ENCODE assay signal across 8 cellular contexts in the genomic region with DNA sequence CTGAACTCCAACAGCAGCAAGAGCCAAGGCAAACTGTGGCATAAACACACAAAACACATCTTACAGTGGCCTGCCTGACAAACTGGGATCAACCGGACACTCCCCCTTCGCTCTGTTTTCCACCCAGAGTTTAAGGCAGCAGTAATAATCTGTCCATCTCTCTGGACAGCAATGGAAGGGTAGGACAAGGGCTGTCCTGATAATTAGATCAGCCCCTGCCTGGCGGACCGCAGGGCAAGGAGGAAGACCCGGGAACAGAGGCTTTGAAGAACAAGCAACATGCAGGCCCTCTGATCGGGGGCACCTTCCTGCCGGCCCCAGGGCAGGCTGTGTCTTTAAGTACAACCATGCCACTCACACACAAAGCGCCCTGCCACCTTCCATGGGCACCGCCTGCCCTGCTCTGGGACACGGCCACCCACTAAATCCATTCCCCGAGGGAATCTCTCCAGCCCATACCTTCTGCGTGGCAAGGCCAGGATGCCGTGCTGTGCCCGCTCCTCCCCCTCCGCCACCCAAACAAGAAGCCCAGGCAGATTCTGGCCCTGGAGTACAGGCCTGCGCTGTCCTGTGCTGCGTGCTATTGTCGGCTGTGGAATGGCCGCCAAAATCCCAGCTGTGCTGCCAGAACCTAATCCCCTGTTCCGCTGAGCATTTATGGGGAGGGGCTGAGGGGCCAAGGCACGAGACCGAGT. TPM values are rescaled to one million over a fixed set of nuclear protein-coding genes. Genes with fewer than 3 reads are reported as not detected.
DNase-seq lines count a peak whose midpoint lies in the region; TF ChIP-seq lines count a peak whose summit lies in the region.

No MANE protein-coding gene starts in this region.

- 3 to 5% methylated on average over 22 of the region's 22 CpGs for WGBS in esophagus, 2 donors

- H3K4me1 ChIP-seq in esophagus (ENCODE audit: control insufficient read depth in 2 of 2, insufficient read depth in 2 of 2, low read length in 1 of 2) = peaks cover 0 to 12% of the 10 kb centered on the region in 2 donors

- peak overlapping the region; percentile 90 to 96 for H3K27ac ChIP-seq in esophagus (ENCODE audit: low read depth in 2 of 2, low read length in 1 of 2)

- H3K36me3 ChIP-seq in H7 (replicated peaks; ENCODE audit: control insufficient read depth, insufficient read depth, low read length) (no peaks in the 10 kb centered on the region), esophagus (ENCODE audit: control insufficient read depth in 2 of 2, insufficient read depth in 2 of 2, low read length in 1 of 2) (peaks cover 0 to 5% of the 10 kb centered on the region in 2 donors)

- H3K4me3 ChIP-seq in AG10803 (ENCODE audit: low read length) (peak overlapping the region; percentile 95), H7 (ENCODE audit: insufficient read depth, low read depth, low read length) (peak overlapping the region; percentile 37), esophagus (ENCODE audit: low read depth in 1 of 2, low read length in 2 of 2) (peak overlapping the region; percentile 60 to 64)

- no peaks in the 10 kb centered on the region for H3K27me3 ChIP-seq in H7 (ENCODE audit: control insufficient read depth, insufficient read depth, low read length)
- no peaks in the 10 kb centered on the region for H3K27me3 ChIP-seq in esophagus (ENCODE audit: control insufficient read depth in 1 of 2, insufficient read depth in 2 of 2, low read length in 2 of 2)

- TF ChIP-seq CTCF in AG10803 (conservative IDR thresholded peaks at IDR 0.05; ENCODE audit: low read length) = no peak

- DNase-seq in AG10803 (ENCODE audit: low read depth) (peak; percentile 83), H7 (peak; percentile 71), NCI-H69 (lab: John Stamatoyannopoulos, UW) (peak; percentile 90), activated T-cell treated with anti-CD3 and anti-CD28 coated beads for 48 hours (ENCODE audit: low read depth) (peak; percentile 15), middle frontal gyrus (ENCODE audit: extremely low spot score, low spot score) (peak; percentile 70), SIG-M5 treated with dmso at 0.1 percent for 504 hours (lab: John Stamatoyannopoulos, UW; ENCODE audit: unreplicated experiment) (no peak)
- peak; percentile 40 for DNase-seq in stimulated activated naive CD4-positive, alpha-beta T cell treated with Interleukin-2 at 50 U/mL for 16 hours (lab: John Stamatoyannopoulos, UW)

- no peaks in the 10 kb centered on the region for H3K9me3 ChIP-seq in esophagus (ENCODE audit: control insufficient read depth in 2 of 2, insufficient read depth in 1 of 2, low read depth in 1 of 2, low read length in 1 of 2)

RNA-seq across cellular contexts. Expression of a gene that starts 38.8 kb away (rescaled TPM):
- 97.5 and 125 TPM in 2 replicates for total RNA-seq in H7 (2014; rRNA removed; shearing (Covaris generic))
- 100 to 1,000 TPM; 108 to 205 TPM for polyA plus RNA-seq in esophagus

RNA-seq across cellular contexts. Expression of a gene that starts 39.1 kb away (rescaled TPM):
- 4.2 and 6.7 TPM in 2 replicates for total RNA-seq in H7 (2014; rRNA removed; shearing (Covaris generic))
- 1 to 10 TPM; 3.1 to 4.6 TPM for polyA plus RNA-seq in esophagus

RNA-seq across cellular contexts. Expression of a gene that starts 42.8 kb away (rescaled TPM):
- total RNA-seq in H7 (2014; rRNA removed; shearing (Covaris generic)) = 3.1 and 4.5 TPM in 2 replicates
- polyA plus RNA-seq in esophagus = 1 to 10 TPM; 2.9 to 4.6 TPM

Comparison
In these comparisons a context has a peak if more than half of its experiments do, and no peak if none do; other contexts are left out.
1. H3K4me3 ChIP-seq: peak in every context shown above with its lines; median percentile 95 in AG10803; 62 in esophagus; 37 in H7.